ENCODE assay signal across 1 cellular context in the genomic region with DNA sequence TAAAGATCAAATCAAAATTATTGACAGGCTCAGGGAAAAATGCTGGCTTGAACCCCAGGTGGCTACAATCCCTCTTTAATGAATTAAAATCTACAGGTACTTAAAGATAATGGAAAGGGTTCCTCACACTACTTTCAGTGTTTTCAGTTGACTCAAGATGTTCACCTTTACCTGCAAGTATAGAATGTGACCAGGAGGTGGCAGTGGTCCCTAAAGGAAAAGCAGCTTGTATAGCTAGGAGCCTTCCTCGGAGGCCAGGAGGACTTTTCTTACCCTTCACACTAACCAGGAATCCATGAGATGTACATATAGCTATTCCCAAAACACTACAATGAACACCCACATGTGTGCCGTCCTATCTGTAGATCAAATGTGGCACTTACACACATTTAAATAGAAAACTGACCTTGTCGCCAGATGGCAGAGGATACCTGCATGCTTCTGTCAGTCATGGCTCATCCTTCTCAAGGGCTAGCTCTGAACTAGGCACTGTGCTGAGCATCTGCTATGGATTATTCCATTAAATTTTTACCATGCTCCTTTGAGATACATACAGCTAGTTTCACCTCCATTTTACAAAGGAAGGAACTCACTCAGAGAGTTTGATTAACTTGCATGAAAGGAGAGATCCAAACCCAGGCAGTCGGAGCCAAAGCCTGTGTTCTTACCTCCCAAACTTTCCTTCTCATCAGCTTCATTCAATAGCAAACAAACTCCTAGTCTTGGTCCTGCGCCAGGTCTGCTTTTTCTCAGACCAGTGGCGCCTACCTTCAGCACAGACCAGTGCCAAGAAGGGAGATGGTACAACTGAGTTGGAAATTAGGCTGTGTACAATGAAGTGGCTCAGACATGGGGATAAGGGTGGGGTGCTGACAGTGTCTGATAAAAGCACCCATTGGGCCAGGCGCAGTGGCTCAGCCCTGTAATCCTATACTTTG.
A peak's percentile ranks its signal among the peaks of the same experiment; 100 is the strongest.
TF ChIP-seq lines count a peak whose summit lies in the region.

No MANE protein-coding gene starts in this region.

TF ChIP-seq in HepG2, 621 proteins besides CTCF, POLR2A, EP300 and RAD21 (continued from another document and continues in another):
- TF ChIP-seq, protein P1, sequence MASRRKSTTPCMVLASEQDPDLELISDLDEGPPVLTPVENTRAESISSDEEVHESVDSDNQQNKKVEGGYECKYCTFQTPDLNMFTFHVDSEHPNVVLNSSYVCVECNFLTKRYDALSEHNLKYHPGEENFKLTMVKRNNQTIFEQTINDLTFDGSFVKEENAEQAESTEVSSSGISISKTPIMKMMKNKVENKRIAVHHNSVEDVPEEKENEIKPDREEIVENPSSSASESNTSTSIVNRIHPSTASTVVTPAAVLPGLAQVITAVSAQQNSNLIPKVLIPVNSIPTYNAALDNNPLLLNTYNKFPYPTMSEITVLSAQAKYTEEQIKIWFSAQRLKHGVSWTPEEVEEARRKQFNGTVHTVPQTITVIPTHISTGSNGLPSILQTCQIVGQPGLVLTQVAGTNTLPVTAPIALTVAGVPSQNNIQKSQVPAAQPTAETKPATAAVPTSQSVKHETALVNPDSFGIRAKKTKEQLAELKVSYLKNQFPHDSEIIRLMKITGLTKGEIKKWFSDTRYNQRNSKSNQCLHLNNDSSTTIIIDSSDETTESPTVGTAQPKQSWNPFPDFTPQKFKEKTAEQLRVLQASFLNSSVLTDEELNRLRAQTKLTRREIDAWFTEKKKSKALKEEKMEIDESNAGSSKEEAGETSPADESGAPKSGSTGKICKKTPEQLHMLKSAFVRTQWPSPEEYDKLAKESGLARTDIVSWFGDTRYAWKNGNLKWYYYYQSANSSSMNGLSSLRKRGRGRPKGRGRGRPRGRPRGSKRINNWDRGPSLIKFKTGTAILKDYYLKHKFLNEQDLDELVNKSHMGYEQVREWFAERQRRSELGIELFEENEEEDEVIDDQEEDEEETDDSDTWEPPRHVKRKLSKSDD (CRISPR knock-in tag; IDR thresholded peaks at IDR 0.05; ENCODE audit: low read depth), result no peak
- TF ChIP-seq, protein P2, sequence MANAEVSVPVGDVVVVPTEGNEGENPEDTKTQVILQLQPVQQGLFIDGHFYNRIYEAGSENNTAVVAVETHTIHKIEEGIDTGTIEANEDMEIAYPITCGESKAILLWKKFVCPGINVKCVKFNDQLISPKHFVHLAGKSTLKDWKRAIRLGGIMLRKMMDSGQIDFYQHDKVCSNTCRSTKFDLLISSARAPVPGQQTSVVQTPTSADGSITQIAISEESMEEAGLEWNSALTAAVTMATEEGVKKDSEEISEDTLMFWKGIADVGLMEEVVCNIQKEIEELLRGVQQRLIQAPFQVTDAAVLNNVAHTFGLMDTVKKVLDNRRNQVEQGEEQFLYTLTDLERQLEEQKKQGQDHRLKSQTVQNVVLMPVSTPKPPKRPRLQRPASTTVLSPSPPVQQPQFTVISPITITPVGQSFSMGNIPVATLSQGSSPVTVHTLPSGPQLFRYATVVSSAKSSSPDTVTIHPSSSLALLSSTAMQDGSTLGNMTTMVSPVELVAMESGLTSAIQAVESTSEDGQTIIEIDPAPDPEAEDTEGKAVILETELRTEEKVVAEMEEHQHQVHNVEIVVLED (CRISPR knock-in tag; IDR thresholded peaks at IDR 0.05; ENCODE audit: borderline replicate concordance), result no peak
- TF ChIP-seq, protein P3, sequence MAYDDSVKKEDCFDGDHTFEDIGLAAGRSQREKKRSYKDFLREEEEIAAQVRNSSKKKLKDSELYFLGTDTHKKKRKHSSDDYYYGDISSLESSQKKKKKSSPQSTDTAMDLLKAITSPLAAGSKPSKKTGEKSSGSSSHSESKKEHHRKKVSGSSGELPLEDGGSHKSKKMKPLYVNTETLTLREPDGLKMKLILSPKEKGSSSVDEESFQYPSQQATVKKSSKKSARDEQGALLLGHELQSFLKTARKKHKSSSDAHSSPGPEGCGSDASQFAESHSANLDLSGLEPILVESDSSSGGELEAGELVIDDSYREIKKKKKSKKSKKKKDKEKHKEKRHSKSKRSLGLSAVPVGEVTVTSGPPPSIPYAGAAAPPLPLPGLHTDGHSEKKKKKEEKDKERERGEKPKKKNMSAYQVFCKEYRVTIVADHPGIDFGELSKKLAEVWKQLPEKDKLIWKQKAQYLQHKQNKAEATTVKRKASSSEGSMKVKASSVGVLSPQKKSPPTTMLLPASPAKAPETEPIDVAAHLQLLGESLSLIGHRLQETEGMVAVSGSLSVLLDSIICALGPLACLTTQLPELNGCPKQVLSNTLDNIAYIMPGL (CRISPR knock-in tag; IDR thresholded peaks at IDR 0.05; ENCODE audit: borderline replicate concordance in 1 of 2, low read depth in 1 of 2), result peak; percentile 25 to 56; a peak in 1 of 4 replicates
- TF ChIP-seq FOXO1 (CRISPR knock-in tag; IDR thresholded peaks at IDR 0.05) (no peak), ZNF570 (CRISPR knock-in tag; IDR thresholded peaks at IDR 0.05; ENCODE audit: borderline replicate concordance) (no peak), HIVEP1 (CRISPR knock-in tag; IDR thresholded peaks at IDR 0.05) (no peak), ZBTB42 (CRISPR knock-in tag; IDR thresholded peaks at IDR 0.05) (no peak), ZNF33B (CRISPR knock-in tag; IDR thresholded peaks at IDR 0.05) (no peak), HNF4A (CRISPR knock-in tag; IDR thresholded peaks at IDR 0.05) (no peak), YEATS4 (CRISPR knock-in tag; IDR thresholded peaks at IDR 0.05; ENCODE audit: borderline replicate concordance) (no peak), YEATS2 (CRISPR knock-in tag; IDR thresholded peaks at IDR 0.05; ENCODE audit: borderline replicate concordance) (peak; percentile 16; the same call in 1 of the 2 replicates), KLF6 (CRISPR knock-in tag; IDR thresholded peaks at IDR 0.05) (no peak), BORCS8-MEF2B (CRISPR knock-in tag; IDR thresholded peaks at IDR 0.05) (no peak), EED (CRISPR knock-in tag; IDR thresholded peaks at IDR 0.05) (no peak), TMF1 (CRISPR knock-in tag; IDR thresholded peaks at IDR 0.05; ENCODE audit: low read depth) (no peak), ZNF577 (CRISPR knock-in tag; IDR thresholded peaks at IDR 0.05; ENCODE audit: borderline replicate concordance, low read depth) (no peak), ZNF10 (CRISPR knock-in tag; IDR thresholded peaks at IDR 0.05; ENCODE audit: borderline replicate concordance, low read depth) (no peak), IRF2 (CRISPR knock-in tag; IDR thresholded peaks at IDR 0.05) (no peak), NFE2 (CRISPR knock-in tag; IDR thresholded peaks at IDR 0.05) (no peak), ZNF747 (CRISPR knock-in tag; IDR thresholded peaks at IDR 0.05; ENCODE audit: borderline replicate concordance) (no peak), ZNF558 (CRISPR knock-in tag; IDR thresholded peaks at IDR 0.05; ENCODE audit: borderline replicate concordance) (no peak), ELF3 (CRISPR knock-in tag; IDR thresholded peaks at IDR 0.05) (no peak), CENPX (CRISPR knock-in tag; IDR thresholded peaks at IDR 0.05) (no peak)
- TF ChIP-seq, protein P4, sequence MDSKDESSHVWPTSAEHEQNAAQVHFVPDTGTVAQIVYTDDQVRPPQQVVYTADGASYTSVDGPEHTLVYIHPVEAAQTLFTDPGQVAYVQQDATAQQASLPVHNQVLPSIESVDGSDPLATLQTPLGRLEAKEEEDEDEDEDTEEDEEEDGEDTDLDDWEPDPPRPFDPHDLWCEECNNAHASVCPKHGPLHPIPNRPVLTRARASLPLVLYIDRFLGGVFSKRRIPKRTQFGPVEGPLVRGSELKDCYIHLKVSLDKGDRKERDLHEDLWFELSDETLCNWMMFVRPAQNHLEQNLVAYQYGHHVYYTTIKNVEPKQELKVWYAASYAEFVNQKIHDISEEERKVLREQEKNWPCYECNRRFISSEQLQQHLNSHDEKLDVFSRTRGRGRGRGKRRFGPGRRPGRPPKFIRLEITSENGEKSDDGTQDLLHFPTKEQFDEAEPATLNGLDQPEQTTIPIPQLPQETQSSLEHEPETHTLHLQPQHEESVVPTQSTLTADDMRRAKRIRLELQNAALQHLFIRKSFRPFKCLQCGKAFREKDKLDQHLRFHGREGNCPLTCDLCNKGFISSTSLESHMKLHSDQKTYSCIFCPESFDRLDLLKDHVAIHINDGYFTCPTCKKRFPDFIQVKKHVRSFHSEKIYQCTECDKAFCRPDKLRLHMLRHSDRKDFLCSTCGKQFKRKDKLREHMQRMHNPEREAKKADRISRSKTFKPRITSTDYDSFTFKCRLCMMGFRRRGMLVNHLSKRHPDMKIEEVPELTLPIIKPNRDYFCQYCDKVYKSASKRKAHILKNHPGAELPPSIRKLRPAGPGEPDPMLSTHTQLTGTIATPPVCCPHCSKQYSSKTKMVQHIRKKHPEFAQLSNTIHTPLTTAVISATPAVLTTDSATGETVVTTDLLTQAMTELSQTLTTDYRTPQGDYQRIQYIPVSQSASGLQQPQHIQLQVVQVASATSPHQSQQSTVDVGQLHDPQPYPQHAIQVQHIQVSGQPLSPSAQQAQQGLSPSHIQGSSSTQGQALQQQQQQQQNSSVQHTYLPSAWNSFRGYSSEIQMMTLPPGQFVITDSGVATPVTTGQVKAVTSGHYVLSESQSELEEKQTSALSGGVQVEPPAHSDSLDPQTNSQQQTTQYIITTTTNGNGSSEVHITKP (CRISPR knock-in tag; IDR thresholded peaks at IDR 0.05; ENCODE audit: low read depth), result no peak
- TF ChIP-seq, protein P5, sequence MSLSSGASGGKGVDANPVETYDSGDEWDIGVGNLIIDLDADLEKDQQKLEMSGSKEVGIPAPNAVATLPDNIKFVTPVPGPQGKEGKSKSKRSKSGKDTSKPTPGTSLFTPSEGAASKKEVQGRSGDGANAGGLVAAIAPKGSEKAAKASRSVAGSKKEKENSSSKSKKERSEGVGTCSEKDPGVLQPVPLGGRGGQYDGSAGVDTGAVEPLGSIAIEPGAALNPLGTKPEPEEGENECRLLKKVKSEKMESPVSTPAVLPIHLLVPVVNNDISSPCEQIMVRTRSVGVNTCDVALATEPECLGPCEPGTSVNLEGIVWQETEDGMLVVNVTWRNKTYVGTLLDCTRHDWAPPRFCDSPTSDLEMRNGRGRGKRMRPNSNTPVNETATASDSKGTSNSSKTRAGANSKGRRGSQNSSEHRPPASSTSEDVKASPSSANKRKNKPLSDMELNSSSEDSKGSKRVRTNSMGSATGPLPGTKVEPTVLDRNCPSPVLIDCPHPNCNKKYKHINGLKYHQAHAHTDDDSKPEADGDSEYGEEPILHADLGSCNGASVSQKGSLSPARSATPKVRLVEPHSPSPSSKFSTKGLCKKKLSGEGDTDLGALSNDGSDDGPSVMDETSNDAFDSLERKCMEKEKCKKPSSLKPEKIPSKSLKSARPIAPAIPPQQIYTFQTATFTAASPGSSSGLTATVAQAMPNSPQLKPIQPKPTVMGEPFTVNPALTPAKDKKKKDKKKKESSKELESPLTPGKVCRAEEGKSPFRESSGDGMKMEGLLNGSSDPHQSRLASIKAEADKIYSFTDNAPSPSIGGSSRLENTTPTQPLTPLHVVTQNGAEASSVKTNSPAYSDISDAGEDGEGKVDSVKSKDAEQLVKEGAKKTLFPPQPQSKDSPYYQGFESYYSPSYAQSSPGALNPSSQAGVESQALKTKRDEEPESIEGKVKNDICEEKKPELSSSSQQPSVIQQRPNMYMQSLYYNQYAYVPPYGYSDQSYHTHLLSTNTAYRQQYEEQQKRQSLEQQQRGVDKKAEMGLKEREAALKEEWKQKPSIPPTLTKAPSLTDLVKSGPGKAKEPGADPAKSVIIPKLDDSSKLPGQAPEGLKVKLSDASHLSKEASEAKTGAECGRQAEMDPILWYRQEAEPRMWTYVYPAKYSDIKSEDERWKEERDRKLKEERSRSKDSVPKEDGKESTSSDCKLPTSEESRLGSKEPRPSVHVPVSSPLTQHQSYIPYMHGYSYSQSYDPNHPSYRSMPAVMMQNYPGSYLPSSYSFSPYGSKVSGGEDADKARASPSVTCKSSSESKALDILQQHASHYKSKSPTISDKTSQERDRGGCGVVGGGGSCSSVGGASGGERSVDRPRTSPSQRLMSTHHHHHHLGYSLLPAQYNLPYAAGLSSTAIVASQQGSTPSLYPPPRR (CRISPR knock-in tag; IDR thresholded peaks at IDR 0.05; ENCODE audit: borderline replicate concordance), result no peak
- TF ChIP-seq, protein P6, sequence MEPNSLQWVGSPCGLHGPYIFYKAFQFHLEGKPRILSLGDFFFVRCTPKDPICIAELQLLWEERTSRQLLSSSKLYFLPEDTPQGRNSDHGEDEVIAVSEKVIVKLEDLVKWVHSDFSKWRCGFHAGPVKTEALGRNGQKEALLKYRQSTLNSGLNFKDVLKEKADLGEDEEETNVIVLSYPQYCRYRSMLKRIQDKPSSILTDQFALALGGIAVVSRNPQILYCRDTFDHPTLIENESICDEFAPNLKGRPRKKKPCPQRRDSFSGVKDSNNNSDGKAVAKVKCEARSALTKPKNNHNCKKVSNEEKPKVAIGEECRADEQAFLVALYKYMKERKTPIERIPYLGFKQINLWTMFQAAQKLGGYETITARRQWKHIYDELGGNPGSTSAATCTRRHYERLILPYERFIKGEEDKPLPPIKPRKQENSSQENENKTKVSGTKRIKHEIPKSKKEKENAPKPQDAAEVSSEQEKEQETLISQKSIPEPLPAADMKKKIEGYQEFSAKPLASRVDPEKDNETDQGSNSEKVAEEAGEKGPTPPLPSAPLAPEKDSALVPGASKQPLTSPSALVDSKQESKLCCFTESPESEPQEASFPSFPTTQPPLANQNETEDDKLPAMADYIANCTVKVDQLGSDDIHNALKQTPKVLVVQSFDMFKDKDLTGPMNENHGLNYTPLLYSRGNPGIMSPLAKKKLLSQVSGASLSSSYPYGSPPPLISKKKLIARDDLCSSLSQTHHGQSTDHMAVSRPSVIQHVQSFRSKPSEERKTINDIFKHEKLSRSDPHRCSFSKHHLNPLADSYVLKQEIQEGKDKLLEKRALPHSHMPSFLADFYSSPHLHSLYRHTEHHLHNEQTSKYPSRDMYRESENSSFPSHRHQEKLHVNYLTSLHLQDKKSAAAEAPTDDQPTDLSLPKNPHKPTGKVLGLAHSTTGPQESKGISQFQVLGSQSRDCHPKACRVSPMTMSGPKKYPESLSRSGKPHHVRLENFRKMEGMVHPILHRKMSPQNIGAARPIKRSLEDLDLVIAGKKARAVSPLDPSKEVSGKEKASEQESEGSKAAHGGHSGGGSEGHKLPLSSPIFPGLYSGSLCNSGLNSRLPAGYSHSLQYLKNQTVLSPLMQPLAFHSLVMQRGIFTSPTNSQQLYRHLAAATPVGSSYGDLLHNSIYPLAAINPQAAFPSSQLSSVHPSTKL (CRISPR knock-in tag; IDR thresholded peaks at IDR 0.05), result peak; percentile 14; the same call in 1 of the 2 replicates
- TF ChIP-seq, protein P7, sequence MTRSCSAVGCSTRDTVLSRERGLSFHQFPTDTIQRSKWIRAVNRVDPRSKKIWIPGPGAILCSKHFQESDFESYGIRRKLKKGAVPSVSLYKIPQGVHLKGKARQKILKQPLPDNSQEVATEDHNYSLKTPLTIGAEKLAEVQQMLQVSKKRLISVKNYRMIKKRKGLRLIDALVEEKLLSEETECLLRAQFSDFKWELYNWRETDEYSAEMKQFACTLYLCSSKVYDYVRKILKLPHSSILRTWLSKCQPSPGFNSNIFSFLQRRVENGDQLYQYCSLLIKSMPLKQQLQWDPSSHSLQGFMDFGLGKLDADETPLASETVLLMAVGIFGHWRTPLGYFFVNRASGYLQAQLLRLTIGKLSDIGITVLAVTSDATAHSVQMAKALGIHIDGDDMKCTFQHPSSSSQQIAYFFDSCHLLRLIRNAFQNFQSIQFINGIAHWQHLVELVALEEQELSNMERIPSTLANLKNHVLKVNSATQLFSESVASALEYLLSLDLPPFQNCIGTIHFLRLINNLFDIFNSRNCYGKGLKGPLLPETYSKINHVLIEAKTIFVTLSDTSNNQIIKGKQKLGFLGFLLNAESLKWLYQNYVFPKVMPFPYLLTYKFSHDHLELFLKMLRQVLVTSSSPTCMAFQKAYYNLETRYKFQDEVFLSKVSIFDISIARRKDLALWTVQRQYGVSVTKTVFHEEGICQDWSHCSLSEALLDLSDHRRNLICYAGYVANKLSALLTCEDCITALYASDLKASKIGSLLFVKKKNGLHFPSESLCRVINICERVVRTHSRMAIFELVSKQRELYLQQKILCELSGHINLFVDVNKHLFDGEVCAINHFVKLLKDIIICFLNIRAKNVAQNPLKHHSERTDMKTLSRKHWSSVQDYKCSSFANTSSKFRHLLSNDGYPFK (CRISPR knock-in tag; IDR thresholded peaks at IDR 0.05; ENCODE audit: borderline replicate concordance), result no peak
